In the genomic region with DNA sequence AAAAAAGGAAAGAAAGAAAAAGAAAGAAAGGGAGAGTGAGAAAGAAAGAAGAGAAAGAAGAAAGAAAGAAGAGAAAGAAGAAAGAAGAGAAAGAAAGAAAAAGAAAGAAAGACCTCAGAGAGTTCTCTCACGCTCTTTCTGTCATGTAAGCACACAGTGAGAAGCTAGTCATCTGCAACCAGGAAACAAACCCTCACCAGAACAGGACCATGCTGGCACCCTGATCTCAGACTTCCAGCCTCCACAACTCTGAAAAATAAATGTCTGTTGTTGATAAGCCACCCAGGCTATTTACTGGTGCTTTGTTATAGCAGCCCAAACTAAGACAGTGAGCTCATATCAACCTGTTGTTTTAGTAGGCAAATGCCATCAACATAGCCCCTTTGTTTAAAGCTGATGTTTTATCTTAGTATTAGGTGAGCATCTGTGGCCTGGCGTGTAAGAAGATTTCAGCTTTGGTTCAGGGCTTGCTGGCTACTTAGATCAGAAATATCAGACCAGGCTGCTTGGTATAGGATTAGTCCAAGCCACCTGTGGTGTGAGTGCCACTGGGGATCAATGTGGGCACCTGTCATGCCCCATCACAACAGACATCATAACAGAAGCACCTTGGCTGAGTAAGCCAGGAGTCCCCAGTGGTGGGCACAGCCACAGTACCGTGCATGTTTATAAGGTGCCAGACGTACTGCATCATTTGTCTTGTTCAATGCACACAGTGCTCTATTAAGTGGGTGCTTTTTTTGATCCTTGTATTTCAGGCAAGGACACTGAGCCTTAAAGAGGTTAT, we compare ENCODE assay signal across 17 cellular contexts.
A peak's percentile ranks its signal among the peaks of the same experiment; 100 is the strongest.
DNase-seq lines count a peak whose midpoint lies in the region; ATAC-seq, FAIRE-seq and TF ChIP-seq lines count a peak whose summit lies in the region.
"Had no signal": no experiment of that assay in that cellular context is flagged by ENCODE, and none has a peak within 500 bp of the region (broad histone marks: within the 10 kb centered on the region; RNA-seq: fewer than 3 reads in every experiment).

No MANE protein-coding gene starts in this region.

- BruUV-seq in K562 (replicated peaks; lab: Mats Ljungman, UMichigan), result no TSS peak

- no peaks in the 10 kb centered on the region for H3K27me3 Mint-ChIP-seq in stimulated activated naive CD8-positive, alpha-beta T cell treated with anti-CD3 and anti-CD28 coated beads, Interleukin-15, Interleukin-2, amounts not matched to agents 100 ng/mL and 50 ng/mL, for 24 hours

- CTCF ChIA-PET in K562 (lab: Yijun Ruan, JAX; ENCODE audit: low intra/inter-chr PET ratio), result no interaction called here

- 0 out of 2 replicates have a peak, but pooled peaks cover 1% of the 10 kb centered on the region for H3K9me3 ChIP-seq in K562 (replicated peaks; ENCODE audit: control insufficient read depth, insufficient read depth, low read depth, low read length)
- no peaks in the 10 kb centered on the region for H3K9me3 ChIP-seq in MG63
- H3K9me3 ChIP-seq: right lobe of liver, testis had no signal

- TF ChIP-seq POLR2A in K562 (conservative IDR thresholded peaks at IDR 0.05), result no peak

- H3K4me3 ChIP-seq in K562 (no peak overlapping the region), MG63 (no peak overlapping the region)
- H3K4me3 ChIP-seq: right lobe of liver, testis had no signal

- H3K4me2 ChIP-seq in K562 (ENCODE audit: insufficient read depth, low read length), result no peak overlapping the region

- ATAC-seq in activated naive CD4-positive, alpha-beta T cell treated with anti-CD3 and anti-CD28 coated beads, Interleukin-2, amount 50 U/mL, for 72 hours, result peak; percentile 28 to 51
- no peak for ATAC-seq in K562
- ATAC-seq in GM19324 (IDR thresholded peaks at IDR 0.05; ENCODE audit: low FRiP score, unreplicated experiment), result no peak
- no peak for ATAC-seq in HG03457 (IDR thresholded peaks at IDR 0.05; ENCODE audit: unreplicated experiment)
- ATAC-seq: right lobe of liver had no signal

- peak overlapping the region in 1 of 2 donors; percentile 29 for H3K27ac Mint-ChIP-seq in activated naive CD4-positive, alpha-beta T cell treated with anti-CD3 and anti-CD28 coated beads, Interleukin-2, amount 50 U/mL, for 72 hours
- H3K27ac Mint-ChIP-seq in stimulated activated naive CD8-positive, alpha-beta T cell treated with anti-CD3 and anti-CD28 coated beads, Interleukin-15, Interleukin-2, amounts not matched to agents 100 ng/mL and 50 ng/mL, for 24 hours, result peak overlapping the region; percentile 77

- no peak for TF ChIP-seq EP300 in K562 (IDR thresholded peaks at IDR 0.05; ENCODE audit: low read length)

- H3K4me1 ChIP-seq in K562 (replicated peaks in 1 of 2; ENCODE audit: control insufficient read depth in 2 of 2, insufficient read depth in 2 of 2, low read length in 2 of 2), result no peaks in the 10 kb centered on the region
- H3K4me1 ChIP-seq: right lobe of liver, testis had no signal

- peaks cover 35% of the 10 kb centered on the region for H3K4me1 Mint-ChIP-seq in stimulated activated naive CD8-positive, alpha-beta T cell treated with anti-CD3 and anti-CD28 coated beads, Interleukin-15, Interleukin-2, amounts not matched to agents 100 ng/mL and 50 ng/mL, for 24 hours (ENCODE audit: low read depth)

- no peak overlapping the region for H3K27ac ChIP-seq in K562 (ENCODE audit: extremely low read depth, low read depth, low read length)
- H3K27ac ChIP-seq: right lobe of liver, testis had no signal

- H3K9me3 Mint-ChIP-seq in activated naive CD4-positive, alpha-beta T cell treated with anti-CD3 and anti-CD28 coated beads, Interleukin-2, amount 50 U/mL, for 72 hours, result peaks cover 0 to 6% of the 10 kb centered on the region in 2 donors
- H3K9me3 Mint-ChIP-seq in stimulated activated naive CD8-positive, alpha-beta T cell treated with anti-CD3 and anti-CD28 coated beads, Interleukin-15, Interleukin-2, amounts not matched to agents 100 ng/mL and 50 ng/mL, for 24 hours, result no peaks in the 10 kb centered on the region

- H3K36me3 Mint-ChIP-seq in activated naive CD4-positive, alpha-beta T cell treated with anti-CD3 and anti-CD28 coated beads, Interleukin-2, amount 50 U/mL, for 72 hours, result no peaks in the 10 kb centered on the region
- no peaks in the 10 kb centered on the region for H3K36me3 Mint-ChIP-seq in stimulated activated naive CD8-positive, alpha-beta T cell treated with anti-CD3 and anti-CD28 coated beads, Interleukin-15, Interleukin-2, amounts not matched to agents 100 ng/mL and 50 ng/mL, for 24 hours (ENCODE audit: low read depth)

- POLR2A ChIA-PET in K562 (lab: Yijun Ruan, JAX), result no interaction called here

- in situ Hi-C loops in K562 (cut with MboI), result no loop called here

- intact Hi-C loops in K562 (cut with micrococcal nuclease), result no loop called here

- no peaks in the 10 kb centered on the region for H3K79me2 ChIP-seq in K562 (ENCODE audit: control insufficient read depth, insufficient read depth, low read length)

- no peak overlapping the region for H3K9ac ChIP-seq in K562 (ENCODE audit: insufficient read depth in 1 of 2, low read depth in 2 of 2, low read length in 2 of 2)

- no peak for TF ChIP-seq RAD21 in K562 (CRISPR knock-in tag; conservative IDR thresholded peaks at IDR 0.05 in 1 of 2, IDR thresholded peaks at IDR 0.05 in 1 of 2)

- no peak for DNase-seq in activated naive CD4-positive, alpha-beta T cell treated with anti-CD3 and anti-CD28 coated beads, Interleukin-2, amount 50 U/mL, for 72 hours (ENCODE audit: low spot score in 2 of 2)
- DNase-seq in activated naive CD4-positive, alpha-beta T cell treated with anti-CD3 and anti-CD28 coated beads, Interleukin-2, amount 50 U/mL, for 16 hours, result no peak
- DNase-seq in NCI-H524 treated with DMSO at 0.1 percent for 48 hours (lab: John Stamatoyannopoulos, UW), result peak; percentile 89
- DNase-seq in K562 (ENCODE audit: extremely low read depth in 1 of 4, low spot score in 3 of 4), result no peak
- DNase-seq in MG63, result no peak
- DNase-seq: hypothalamus; kidney glomerular epithelial cell; NCI-H2081 treated with DMSO at 0.1 percent for 48 hours; nucleus accumbens; right lobe of liver; RPMI8226; stimulated activated CD4-positive, alpha-beta T cell treated with anti-CD3 and anti-CD28 coated beads, Interleukin-1b, Interleukin-23, amount 100 ng/mL, for 48 hours; testis had no signal

- no peaks in the 10 kb centered on the region for H4K20me1 ChIP-seq in K562 (replicated peaks; ENCODE audit: control insufficient read depth, insufficient read depth, low read length)

- no peak overlapping the region for H3K4me3 Mint-ChIP-seq in stimulated activated naive CD8-positive, alpha-beta T cell treated with anti-CD3 and anti-CD28 coated beads, Interleukin-15, Interleukin-2, amounts not matched to agents 100 ng/mL and 50 ng/mL, for 24 hours

- no peaks in the 10 kb centered on the region for H3K9me1 ChIP-seq in K562 (ENCODE audit: control insufficient read depth, insufficient read depth, low read length)

- WGBS in K562 (ENCODE audit: insufficient coverage, low coverage, missing lambda C conversion rate), result 18% methylated on average over 4 of the region's 4 CpGs

- TF ChIP-seq CTCF in K562 (IDR thresholded peaks at IDR 0.05 in 2 of 3, conservative IDR thresholded peaks at IDR 0.05 in 1 of 3; ENCODE audit: insufficient read depth in 2 of 3, low read depth in 1 of 3, low read length in 3 of 3), result no peak

- peaks cover 20 to 34% of the 10 kb centered on the region in 2 experiments for H3K27me3 ChIP-seq in K562 (ENCODE audit: control insufficient read depth in 2 of 2, insufficient read depth in 2 of 2, low read length in 2 of 2)
- no peaks in the 10 kb centered on the region for H3K27me3 ChIP-seq in MG63
- H3K27me3 ChIP-seq: right lobe of liver, testis had no signal

- H2AFZ ChIP-seq in K562 (ENCODE audit: low read depth, low read length), result no peak overlapping the region

- no peaks in the 10 kb centered on the region for H3K36me3 ChIP-seq in K562 (ENCODE audit: control insufficient read depth, insufficient read depth, low read length)
- no peaks in the 10 kb centered on the region for H3K36me3 ChIP-seq in MG63
- H3K36me3 ChIP-seq: right lobe of liver had no signal

- no peak for FAIRE-seq in K562 (lab: Jason Lieb, UNC)
- FAIRE-seq: endometrium had no signal

TF ChIP-seq in K562, 482 proteins besides CTCF, POLR2A, EP300 and RAD21:
- TF ChIP-seq FOXJ2 (tag; IDR thresholded peaks at IDR 0.05) (no peak), ZC3H11A (IDR thresholded peaks at IDR 0.05; ENCODE audit: low read depth, low read length) (no peak)
- TF ChIP-seq, protein P1, sequence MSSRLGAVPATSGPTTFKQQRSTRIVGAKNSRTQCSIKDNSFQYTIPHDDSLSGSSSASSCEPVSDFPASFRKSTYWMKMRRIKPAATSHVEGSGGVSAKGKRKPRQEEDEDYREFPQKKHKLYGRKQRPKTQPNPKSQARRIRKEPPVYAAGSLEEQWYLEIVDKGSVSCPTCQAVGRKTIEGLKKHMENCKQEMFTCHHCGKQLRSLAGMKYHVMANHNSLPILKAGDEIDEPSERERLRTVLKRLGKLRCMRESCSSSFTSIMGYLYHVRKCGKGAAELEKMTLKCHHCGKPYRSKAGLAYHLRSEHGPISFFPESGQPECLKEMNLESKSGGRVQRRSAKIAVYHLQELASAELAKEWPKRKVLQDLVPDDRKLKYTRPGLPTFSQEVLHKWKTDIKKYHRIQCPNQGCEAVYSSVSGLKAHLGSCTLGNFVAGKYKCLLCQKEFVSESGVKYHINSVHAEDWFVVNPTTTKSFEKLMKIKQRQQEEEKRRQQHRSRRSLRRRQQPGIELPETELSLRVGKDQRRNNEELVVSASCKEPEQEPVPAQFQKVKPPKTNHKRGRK (tag; IDR thresholded peaks at IDR 0.05), result peak; percentile 74

Comparison
In these comparisons a context has a peak if more than half of its experiments do, and no peak if none do; other contexts are left out.
1. ATAC-seq: peak in activated naive CD4-positive, alpha-beta T cell treated with anti-CD3 and anti-CD28 coated beads, Interleukin-2, amount 50 U/mL, for 72 hours (2 of 2); none in K562 (single experiment), GM19324 (single experiment) and HG03457 (single experiment).